ENCODE assay signal across 9 cellular contexts in the genomic region with DNA sequence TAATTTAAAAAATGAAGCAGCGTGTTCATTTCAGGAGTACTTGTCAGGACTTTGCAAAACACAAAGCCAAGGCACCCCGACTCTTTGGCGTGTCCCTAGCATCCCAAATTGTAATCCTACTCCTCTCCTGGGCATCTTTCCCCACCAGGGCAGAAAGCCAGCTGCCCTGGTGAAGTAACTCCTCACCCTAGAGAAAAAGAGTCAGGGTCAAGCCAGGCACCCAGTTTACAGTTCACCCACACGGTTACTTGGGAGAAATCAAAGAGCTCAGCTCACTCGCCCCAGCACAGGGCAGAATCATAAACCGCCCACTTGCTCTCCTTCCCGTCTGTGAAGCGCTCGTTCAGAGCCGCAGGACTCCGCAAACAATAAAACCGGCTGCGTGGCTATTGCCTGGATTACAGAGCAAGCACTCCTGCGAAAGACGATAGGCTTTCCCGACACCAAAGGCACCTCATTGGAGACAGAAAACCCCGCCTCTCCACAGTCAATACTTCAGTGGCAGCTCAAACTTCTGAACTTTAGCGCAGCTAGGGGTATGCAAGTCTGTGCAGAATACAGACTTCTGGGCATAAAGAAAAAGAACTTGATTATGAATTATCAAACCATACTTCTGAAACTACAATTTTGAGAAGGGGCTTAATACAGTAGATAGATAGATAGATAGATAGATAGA.
A peak's percentile ranks its signal among the peaks of the same experiment; 100 is the strongest.
DNase-seq lines count a peak whose midpoint lies in the region; ATAC-seq and TF ChIP-seq lines count a peak whose summit lies in the region.
"Had no signal": no experiment of that assay in that cellular context is flagged by ENCODE, and none has a peak within 500 bp of the region (broad histone marks: within the 10 kb centered on the region; RNA-seq: fewer than 3 reads in every experiment).

No MANE protein-coding gene starts in this region.

- no peak overlapping the region for H3K27ac Mint-ChIP-seq in CD14-positive monocyte
- H3K27ac Mint-ChIP-seq: dendritic cell treated with granulocyte-macrophage colony-stimulating factor and Interleukin-4, amounts not matched to agents 40 ng/mL and 50 ng/mL, for 4 days had no signal

- peak overlapping the region; percentile 1 to 61 (median 51); a peak in 16 of 20 replicates for H3K4me3 ChIP-seq in BLaER1 treated with 17β-estradiol and CSF1 and Interleukin-3, amounts not matched to agents 10 nM and 100 nM
- H3K4me3 ChIP-seq in adrenal gland (peak overlapping the region in 1 of 4 donors; percentile 48), right cardiac atrium (ENCODE audit: low read length) (peak overlapping the region; percentile 84)

- no peak overlapping the region for H3K4me3 Mint-ChIP-seq in CD14-positive monocyte
- H3K4me3 Mint-ChIP-seq: dendritic cell treated with granulocyte-macrophage colony-stimulating factor and Interleukin-4, amounts not matched to agents 40 ng/mL and 50 ng/mL, for 4 days had no signal

- TF ChIP-seq POLR2A in adrenal gland (IDR thresholded peaks at IDR 0.05), result peak in 1 of 2 donors; percentile 40

- H3K9me3 ChIP-seq in BLaER1 treated with 17β-estradiol and CSF1 and Interleukin-3, amounts not matched to agents 10 nM and 100 nM (replicated peaks in 1 of 11), result no peaks in the 10 kb centered on the region
- H3K9me3 ChIP-seq in adrenal gland (replicated peaks in 1 of 3) (no peaks in the 10 kb centered on the region), right cardiac atrium (ENCODE audit: control insufficient read depth, low read length) (no peaks in the 10 kb centered on the region)

- H3K9me3 Mint-ChIP-seq in CD14-positive monocyte, result no peaks in the 10 kb centered on the region
- H3K9me3 Mint-ChIP-seq: dendritic cell treated with granulocyte-macrophage colony-stimulating factor and Interleukin-4, amounts not matched to agents 40 ng/mL and 50 ng/mL, for 4 days had no signal

- H3K27me3 Mint-ChIP-seq in CD14-positive monocyte (ENCODE audit: low read depth in 3 of 3), result peaks cover 3 to 11% (median 4%) of the 10 kb centered on the region in 3 donors

- H3K4me1 ChIP-seq in BLaER1 treated with 17β-estradiol and CSF1 and Interleukin-3, amounts not matched to agents 10 nM and 100 nM, result peaks cover 49 to 86% (median 62%) of the 10 kb centered on the region in 10 experiments
- H3K4me1 ChIP-seq in adrenal gland (replicated peaks in 1 of 2) (peaks cover 0 to 12% of the 10 kb centered on the region in 2 donors), right cardiac atrium (ENCODE audit: control insufficient read depth, insufficient read depth, low read length) (peaks cover 2% of the 10 kb centered on the region)

- peaks cover 44 to 52% (median 48%) of the 10 kb centered on the region in 11 experiments for H3K27me3 ChIP-seq in BLaER1 treated with 17β-estradiol and CSF1 and Interleukin-3, amounts not matched to agents 10 nM and 100 nM
- H3K27me3 ChIP-seq in adrenal gland (peaks cover 5% of the 10 kb centered on the region), right cardiac atrium (ENCODE audit: control insufficient read depth, insufficient read depth) (no peaks in the 10 kb centered on the region)

- H3K36me3 Mint-ChIP-seq in CD14-positive monocyte, result no peaks in the 10 kb centered on the region

- intact Hi-C loops in adrenal gland (cut with DNase I), result no loop called here
- intact Hi-C loops in right cardiac atrium (cut with DNase I), result loop anchor here in 1 of 4 donors (10.0 kb wide), 1 partner anchor 48 kb away; no protein-coding TSS in a partner anchor
- intact Hi-C loops in CD14-positive monocyte (cut with micrococcal nuclease), result no loop called here

- H3K27ac ChIP-seq in BLaER1 treated with 17β-estradiol and CSF1 and Interleukin-3, amounts not matched to agents 10 nM and 100 nM, result peak overlapping the region in 7 of 11 experiments; percentile 11 to 57 (median 21); a peak in 6 of 22 replicates
- peak overlapping the region in 1 of 5 donors; percentile 27 for H3K27ac ChIP-seq in adrenal gland
- H3K27ac ChIP-seq in right cardiac atrium (ENCODE audit: low read length), result peak overlapping the region; percentile 73

- peaks cover 10% of the 10 kb centered on the region for H3K4me1 Mint-ChIP-seq in CD14-positive monocyte

- H3K36me3 ChIP-seq in BLaER1 treated with 17β-estradiol and CSF1 and Interleukin-3, amounts not matched to agents 10 nM and 100 nM, result no peaks in the 10 kb centered on the region
- H3K36me3 ChIP-seq in adrenal gland (replicated peaks in 1 of 2), result no peaks in the 10 kb centered on the region

- peak overlapping the region in 9 of 11 experiments; percentile 18 to 74 (median 49); a peak in 14 of 22 replicates for H3K9ac ChIP-seq in BLaER1 treated with 17β-estradiol and CSF1 and Interleukin-3, amounts not matched to agents 10 nM and 100 nM

- 8 to 21% (median 8%) methylated on average over 9 to 18 of the region's 18 CpGs for WGBS in adrenal gland, 4 donors
- 3% methylated on average over 18 of the region's 18 CpGs for WGBS in right cardiac atrium

- H3K4me2 ChIP-seq in BLaER1 treated with 17β-estradiol and CSF1 and Interleukin-3, amounts not matched to agents 10 nM and 100 nM, result peak overlapping the region; percentile 64 to 87 (median 80)

- peak; percentile 92 to 94 for ATAC-seq in right cardiac atrium
- ATAC-seq in GM18498 (IDR thresholded peaks at IDR 0.05; ENCODE audit: unreplicated experiment), result no peak

- peaks cover 0 to 12% (median 5%) of the 10 kb centered on the region in 11 experiments; a peak in 7 of 22 replicates for H4K20me1 ChIP-seq in BLaER1 treated with 17β-estradiol and CSF1 and Interleukin-3, amounts not matched to agents 10 nM and 100 nM

- TF ChIP-seq CTCF in adrenal gland (IDR thresholded peaks at IDR 0.05), result no peak
- no peak for TF ChIP-seq CTCF in CD14-positive monocyte (IDR thresholded peaks at IDR 0.05)

- DNase-seq in NCI-H1092 (lab: John Stamatoyannopoulos, UW) (peak; percentile 84), adrenal gland (peak; percentile 26 to 73 (median 68)), right cardiac atrium (peak; percentile 71 to 84 (median 76)), renal cortical epithelial cell (ENCODE audit: low read depth) (peak; percentile 80), CD14-positive monocyte (ENCODE audit: low spot score) (no peak), 8988T (no peak)

Comparison
In these comparisons a context has a peak if more than half of its experiments do, and no peak if none do; other contexts are left out.
1. DNase-seq: peak in NCI-H1092 (single experiment), adrenal gland (7 of 7), right cardiac atrium (3 of 3) and renal cortical epithelial cell (single experiment); none in CD14-positive monocyte (single experiment) and 8988T (single experiment).